In the genomic region with DNA sequence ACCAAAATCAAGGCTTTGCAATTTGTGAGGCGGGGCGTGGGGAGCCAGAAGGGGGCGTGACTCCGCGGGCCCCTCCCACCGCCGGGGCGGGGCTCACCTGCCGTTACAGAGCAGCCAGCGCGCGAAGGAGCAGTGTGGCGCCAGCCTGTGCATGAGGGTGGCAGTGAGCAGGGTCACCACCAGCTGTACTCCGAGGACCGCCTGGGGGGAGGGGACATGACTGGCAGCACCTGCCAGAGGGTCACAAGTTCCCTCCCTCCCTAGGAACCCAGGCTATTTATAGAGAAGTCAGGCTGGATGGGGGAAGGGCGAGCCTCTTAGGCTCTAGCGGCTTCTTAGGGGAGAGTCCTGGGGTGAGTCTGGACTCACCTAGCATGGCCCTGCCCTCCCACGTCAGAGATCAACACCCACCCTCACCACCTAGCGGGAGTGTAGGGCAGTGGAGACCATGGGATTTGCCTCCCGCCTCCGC, we compare ENCODE assay signal across 10 cellular contexts. TPM values are rescaled to one million over a fixed set of nuclear protein-coding genes. Genes with fewer than 3 reads are reported as not detected.
DNase-seq lines count a peak whose midpoint lies in the region; ATAC-seq, FAIRE-seq and TF ChIP-seq lines count a peak whose summit lies in the region.
"Had no signal": no experiment of that assay in that cellular context is flagged by ENCODE, and none has a peak within 500 bp of the region (broad histone marks: within the 10 kb centered on the region; RNA-seq: fewer than 3 reads in every experiment).

No MANE protein-coding gene starts in this region.

- H3K27ac ChIP-seq in HUES48 (ENCODE audit: low read depth, low read length) (no peak overlapping the region), OCI-LY7 (ENCODE audit: low read depth, low read length, poor library complexity, severe bottlenecking) (no peak overlapping the region), heart right ventricle (peak overlapping the region in 6 of 10 donors; percentile 43 to 76 (median 70))
- H3K27ac ChIP-seq: thoracic aorta had no signal

- H3K9me2 ChIP-seq in OCI-LY7 (ENCODE audit: insufficient read depth, low read length) = no peaks in the 10 kb centered on the region

- H3K9me3 ChIP-seq in HUES48 (ENCODE audit: control insufficient read depth, insufficient read depth, low read length) (peaks cover 8% of the 10 kb centered on the region), OCI-LY7 (ENCODE audit: low read length) (peaks cover 5% of the 10 kb centered on the region; the same call in 1 of the 2 replicates), heart right ventricle (peaks cover 0 to 23% (median 11%) of the 10 kb centered on the region in 11 donors)

- no peak overlapping the region for H3K9ac ChIP-seq in HUES48 (ENCODE audit: low read depth, low read length)

- H3K36me3 ChIP-seq in HUES48 (ENCODE audit: control insufficient read depth, insufficient read depth, low read length) = peaks cover 8% of the 10 kb centered on the region
- H3K36me3 ChIP-seq in OCI-LY7 (ENCODE audit: insufficient read depth, low read length) = peaks cover 33% of the 10 kb centered on the region
- peaks cover 0 to 12% (median 5%) of the 10 kb centered on the region in 9 donors for H3K36me3 ChIP-seq in heart right ventricle
- H3K36me3 ChIP-seq: thoracic aorta had no signal

- no peak for FAIRE-seq in HTR-8/SVneo (lab: Jason Lieb, UNC)

- CTCF ChIA-PET in OCI-LY7 (lab: Charles Lee; ENCODE audit: unreplicated experiment) = no interaction called here

- ATAC-seq in heart right ventricle (peak in 5 of 8 donors; percentile 51 to 80 (median 72)), GM19023 (IDR thresholded peaks at IDR 0.05; ENCODE audit: unreplicated experiment) (no peak), GM21515 (IDR thresholded peaks at IDR 0.05; ENCODE audit: unreplicated experiment) (no peak)

- H3K4me1 ChIP-seq in HUES48 (ENCODE audit: control insufficient read depth, insufficient read depth, low read length) (peaks cover 7% of the 10 kb centered on the region), OCI-LY7 (ENCODE audit: insufficient read depth, low read length, poor library complexity, severe bottlenecking) (peaks cover 15% of the 10 kb centered on the region), heart right ventricle (peaks cover 4 to 25% (median 15%) of the 10 kb centered on the region in 9 donors)

- peak overlapping the region; percentile 35 for H3K4me2 ChIP-seq in OCI-LY7 (ENCODE audit: low read length)

- H2AFZ ChIP-seq in OCI-LY7 (ENCODE audit: low read length) = no peak overlapping the region

- H4K20me1 ChIP-seq in OCI-LY7 (ENCODE audit: insufficient read depth, low read length) = no peaks in the 10 kb centered on the region

- POLR2A ChIA-PET in OCI-LY7 (lab: Charles Lee) = no interaction called here

- H3K79me2 ChIP-seq in OCI-LY7 (ENCODE audit: insufficient read depth, low read depth, low read length) = peaks cover 10% of the 10 kb centered on the region; the same call in 1 of the 2 replicates

- TF ChIP-seq CTCF in OCI-LY7 (conservative IDR thresholded peaks at IDR 0.05; ENCODE audit: low read length) (0 out of 2 replicates have a peak, but pooled peaks have one; percentile 12), heart right ventricle (IDR thresholded peaks at IDR 0.05) (no peak)

- peak overlapping the region; percentile 52 for H3K4me3 ChIP-seq in HUES48 (ENCODE audit: low read depth, low read length)
- no peak overlapping the region for H3K4me3 ChIP-seq in OCI-LY7 (ENCODE audit: low read depth, low read length, poor library complexity, severe bottlenecking)
- H3K4me3 ChIP-seq in heart right ventricle = peak overlapping the region in 1 of 10 donors; percentile 11
- H3K4me3 ChIP-seq: dorsolateral prefrontal cortex, thoracic aorta had no signal

- 26 to 30% methylated on average over 21 of the region's 21 CpGs for WGBS in heart right ventricle, 2 donors

- no TSS peak for BruUV-seq in OCI-LY7 (replicated peaks; lab: Mats Ljungman, UMichigan)

- intact Hi-C loops in OCI-LY7 (cut with micrococcal nuclease; ENCODE audit: unreplicated experiment) = no loop called here
- intact Hi-C loops in heart right ventricle (cut with DNase I) = no loop called here

- H3K27me3 ChIP-seq in HUES48 (ENCODE audit: control insufficient read depth, insufficient read depth, low read length) (peaks cover 9% of the 10 kb centered on the region), heart right ventricle (no peaks in the 10 kb centered on the region)
- H3K27me3 ChIP-seq: dorsolateral prefrontal cortex had no signal

- DNase-seq in OCI-LY7 (ENCODE audit: low spot score) (peak; percentile 52), heart right ventricle (peak in 1 of 2 donors; percentile 86), HuH-7 (ENCODE audit: low spot score) (no peak), HTR-8/SVneo (ENCODE audit: insufficient read length, low spot score) (no peak)
- DNase-seq in stimulated activated CD4-positive, alpha-beta T cell treated with anti-CD3 and anti-CD28 coated beads, Interleukin-1b, Interleukin-23, amount 100 ng/mL, for 48 hours = peak; percentile 38
- DNase-seq: dorsolateral prefrontal cortex had no signal

RNA-seq across cellular contexts. Expression of gene TMEM161A, which starts 3.6 kb away (rescaled TPM):
- total RNA-seq in OCI-LY7 (2014; rRNA removed; shearing (Covaris generic)) = 28.4 and 31.2 TPM in 2 replicates
- total RNA-seq in OCI-LY7 (2022) = 38.1 and 40.5 TPM in 2 replicates
- 10 to 100 TPM; 11.4 to 27.9 (median 18.6) TPM for total RNA-seq in heart right ventricle
- 10 to 100 TPM; 24.2 to 24.4 TPM for polyA plus RNA-seq in heart right ventricle

RNA-seq across cellular contexts. Expression of gene MEF2B, which starts 35.3 kb away (rescaled TPM):
- total RNA-seq in OCI-LY7 (2014; rRNA removed; shearing (Covaris generic)) = 175 and 201 TPM in 2 replicates
- total RNA-seq in OCI-LY7 (2022) (295 and 304 TPM in 2 replicates), heart right ventricle (under 1 TPM in 7 of 10 donors, not detected in 3; 0.34 to 0.99 (median 0.54) TPM)
- polyA plus RNA-seq in heart right ventricle = 1 to 10 TPM in 1 of 2 donors, under 1 TPM in 1; 0.41 to 2.3 TPM

RNA-seq across cellular contexts. Expression of gene BORCS8, which starts 57.2 kb away (rescaled TPM):
- 31.0 and 39.8 TPM in 2 replicates for total RNA-seq in OCI-LY7 (2014; rRNA removed; shearing (Covaris generic))
- 35.2 and 40.2 TPM in 2 replicates for total RNA-seq in OCI-LY7 (2022)
- 10 to 100 TPM; 21.1 to 33.2 (median 25.0) TPM for total RNA-seq in heart right ventricle
- polyA plus RNA-seq in heart right ventricle = 10 to 100 TPM; 22.0 to 27.9 TPM

RNA-seq across cellular contexts. Expression of gene RFXANK, which starts 57.3 kb away (rescaled TPM):
- total RNA-seq in OCI-LY7 (2014; rRNA removed; shearing (Covaris generic)) = 103 and 105 TPM in 2 replicates
- total RNA-seq in OCI-LY7 (2022) (114 and 115 TPM in 2 replicates), heart right ventricle (10 to 100 TPM; 30.6 to 42.6 (median 35.8) TPM)
- 100 to 1,000 TPM in 1 of 2 donors, 10 to 100 TPM in 1; 87.6 to 109 TPM for polyA plus RNA-seq in heart right ventricle

Comparison
In these comparisons a context has a peak if more than half of its experiments do, and no peak if none do; other contexts are left out.
1. H3K27ac ChIP-seq: peak in heart right ventricle (6 of 10); none in HUES48 (single experiment) and OCI-LY7 (single experiment).
2. DNase-seq: peak in OCI-LY7 (single experiment) and stimulated activated CD4-positive, alpha-beta T cell treated with anti-CD3 and anti-CD28 coated beads, Interleukin-1b, Interleukin-23, amount 100 ng/mL, for 48 hours (single experiment); none in HuH-7 (single experiment) and HTR-8/SVneo (single experiment).
3. ATAC-seq: peak in heart right ventricle (5 of 8); none in GM19023 (single experiment) and GM21515 (single experiment).
4. RNA of gene MEF2B, which starts 35.3 kb away (total RNA-seq): 175 to 304 TPM in OCI-LY7; 0.34 to 0.99 TPM in heart right ventricle; every median in the first group is over 10 times any median in the second.